8 cellular contexts compared by ENCODE assay signal in the genomic region with DNA sequence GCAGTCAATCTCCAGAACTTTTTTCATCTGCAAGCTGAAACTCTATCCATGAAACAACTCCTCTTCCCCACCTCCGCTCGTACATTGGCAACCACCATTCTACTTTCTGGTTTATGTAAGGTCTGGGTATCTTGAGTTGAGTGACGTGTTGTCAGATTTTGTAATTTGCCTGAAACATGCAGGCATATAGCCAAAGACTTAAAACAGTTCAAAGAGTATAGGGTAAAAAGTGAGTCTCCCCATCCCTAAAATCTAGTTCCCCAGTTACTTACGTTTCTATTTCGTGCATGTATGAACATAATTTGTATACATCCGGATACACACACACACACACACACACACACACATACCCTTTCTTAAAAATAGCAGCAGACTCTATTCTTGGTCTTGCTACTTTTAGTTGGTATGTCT. TPM values are rescaled to one million over a fixed set of nuclear protein-coding genes. Genes with fewer than 3 reads are reported as not detected.
DNase-seq lines count a peak whose midpoint lies in the region; ATAC-seq, FAIRE-seq and TF ChIP-seq lines count a peak whose summit lies in the region.

No MANE protein-coding gene starts in this region.

- H3K27me3 ChIP-seq in MG63 (no peaks in the 10 kb centered on the region), subcutaneous abdominal adipose tissue (ENCODE audit: control insufficient read depth in 5 of 5, insufficient read depth in 4 of 5, low read length in 5 of 5) (no peaks in the 10 kb centered on the region)

- intact Hi-C loops in kidney (cut with DNase I), result no loop called here

- H3K27ac ChIP-seq in kidney (ENCODE audit: low read depth in 2 of 2, low read length in 2 of 2) (peak overlapping the region; percentile 98 to 99), subcutaneous abdominal adipose tissue (ENCODE audit: low read depth, low read length) (peak overlapping the region; percentile 99)

- no peaks in the 10 kb centered on the region for H3K9me3 ChIP-seq in MG63
- no peaks in the 10 kb centered on the region for H3K9me3 ChIP-seq in kidney (ENCODE audit: control insufficient read depth in 1 of 2, low read length in 2 of 2)
- no peaks in the 10 kb centered on the region for H3K9me3 ChIP-seq in subcutaneous abdominal adipose tissue (ENCODE audit: control insufficient read depth in 5 of 5, low read length in 5 of 5)

- H3K36me3 ChIP-seq in MG63, result peaks cover 6% of the 10 kb centered on the region
- H3K36me3 ChIP-seq in kidney (ENCODE audit: control insufficient read depth in 1 of 2, insufficient read depth in 2 of 2, low read length in 2 of 2), result no peaks in the 10 kb centered on the region
- H3K36me3 ChIP-seq in subcutaneous abdominal adipose tissue (ENCODE audit: control insufficient read depth in 5 of 5, insufficient read depth in 5 of 5, low read length in 5 of 5), result no peaks in the 10 kb centered on the region

- in situ Hi-C loops in astrocyte of the spinal cord (cut with HindIII; ENCODE audit: low sequenced_read_pairs), result no loop called here

- FAIRE-seq in kidney (lab: Jason Lieb, UNC), result no peak

- H3K9ac ChIP-seq in kidney (ENCODE audit: low read length in 2 of 2) (peak overlapping the region; percentile 74 to 84), subcutaneous abdominal adipose tissue (ENCODE audit: low read length in 5 of 5) (peak overlapping the region; percentile 73 to 97 (median 92))

- no peak for TF ChIP-seq CTCF in astrocyte of the spinal cord (IDR thresholded peaks at IDR 0.05; ENCODE audit: low read depth, low read length)
- no peak for TF ChIP-seq CTCF in kidney (IDR thresholded peaks at IDR 0.05; ENCODE audit: borderline replicate concordance, extremely low read depth, insufficient read depth)

- no peak for ATAC-seq in GM21717 (IDR thresholded peaks at IDR 0.05; ENCODE audit: unreplicated experiment)

- DNase-seq in ELR (ENCODE audit: low read depth) (peak; percentile 11), MG63 (no peak), astrocyte of the spinal cord (ENCODE audit: low read depth, low spot score) (peak; percentile 43), kidney (no peak), DMS153 treated with DMSO at 0.1 percent for 48 hours (lab: John Stamatoyannopoulos, UW; ENCODE audit: unreplicated experiment) (no peak), AG08396 (ENCODE audit: low spot score) (no peak)

- H3K4me3 ChIP-seq in MG63, result peak overlapping the region; percentile 94
- H3K4me3 ChIP-seq in astrocyte of the spinal cord (ENCODE audit: low read depth, low read length), result peak overlapping the region; percentile 57
- H3K4me3 ChIP-seq in kidney (ENCODE audit: low read length in 2 of 2), result peak overlapping the region; percentile 81 to 93
- H3K4me3 ChIP-seq in subcutaneous abdominal adipose tissue (ENCODE audit: low read depth in 1 of 5, low read length in 5 of 5), result peak overlapping the region; percentile 77 to 91 (median 82)

- peaks cover 11 to 13% of the 10 kb centered on the region in 2 donors for H3K4me1 ChIP-seq in kidney (ENCODE audit: control insufficient read depth in 1 of 2, insufficient read depth in 1 of 2, low read depth in 1 of 2, low read length in 2 of 2)
- peaks cover 0 to 66% (median 60%) of the 10 kb centered on the region in 5 donors for H3K4me1 ChIP-seq in subcutaneous abdominal adipose tissue (ENCODE audit: control insufficient read depth in 5 of 5, insufficient read depth in 5 of 5, low read length in 5 of 5)

RNA-seq across cellular contexts. Expression of gene HSDL2, which starts 0.9 kb away (rescaled TPM):
- 32.1 and 44.3 TPM in 2 replicates for total RNA-seq in MG63 (2014; rRNA removed; shearing (Covaris generic); ENCODE audit: low replicate concordance)
- 30.2 TPM for total RNA-seq in kidney
- polyA plus RNA-seq in kidney (ENCODE audit: insufficient read depth, low read depth, low replicate concordance), result 67.0 TPM

RNA-seq across cellular contexts. Expression of gene PTBP3, which starts 47.4 kb away (rescaled TPM):
- 16.3 and 20.7 TPM in 2 replicates for total RNA-seq in MG63 (2014; rRNA removed; shearing (Covaris generic); ENCODE audit: low replicate concordance)
- total RNA-seq in kidney, result 86.6 TPM
- 14.0 TPM for polyA plus RNA-seq in kidney (ENCODE audit: insufficient read depth, low read depth, low replicate concordance)

Comparison
In these comparisons a context has a peak if more than half of its experiments do, and no peak if none do; other contexts are left out.
1. DNase-seq: peak in ELR (single experiment) and astrocyte of the spinal cord (single experiment); none in MG63 (single experiment), kidney (single experiment), DMS153 treated with DMSO at 0.1 percent for 48 hours (single experiment) and AG08396 (single experiment).
2. Peak in every context shown above with its lines, with median percentiles within 50 percentile points of each other: H3K4me3 ChIP-seq.